Comparison of ENCODE assay signal across 23 cellular contexts in the genomic region with DNA sequence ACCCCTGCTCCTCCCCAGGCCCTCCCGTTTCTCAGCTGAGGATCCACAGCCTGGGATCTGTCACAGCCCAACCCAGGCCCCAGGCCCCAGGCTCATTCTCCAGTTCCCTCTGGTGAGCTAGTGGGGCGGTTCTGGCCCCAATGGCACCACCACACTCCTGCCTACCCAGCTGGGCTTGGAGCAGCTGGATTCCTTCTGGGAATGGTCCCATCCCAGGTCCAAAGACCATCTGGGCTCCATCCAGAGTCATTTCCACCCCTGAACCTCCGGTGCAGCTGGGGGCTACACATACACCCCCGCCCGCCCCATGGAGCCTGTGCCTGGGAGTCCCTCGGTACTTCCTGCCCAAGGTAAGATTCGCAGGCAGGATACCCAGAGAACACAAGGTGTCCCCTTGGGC. TPM values are rescaled to one million over a fixed set of nuclear protein-coding genes. Genes with fewer than 3 reads are reported as not detected.
"Had no signal": no experiment of that assay in that cellular context is flagged by ENCODE, and none has a peak within 500 bp of the region (broad histone marks: within the 10 kb centered on the region; RNA-seq: fewer than 3 reads in every experiment).

No MANE protein-coding gene starts in this region.

- H3K9me3 Mint-ChIP-seq: activated CD4-positive, alpha-beta T cell treated with anti-CD3 and anti-CD28 coated beads, Interleukin-2, amount 10 ng/mL, durations not matched to agents 7 days and 5 days; activated naive CD4-positive, alpha-beta T cell treated with anti-CD3 and anti-CD28 coated beads, Interleukin-2, amount 50 U/mL, for 24 hours; central memory CD8-positive, alpha-beta T cell; natural killer cell treated with Interleukin-12 subunit alpha and Interleukin-12 subunit beta and Interleukin-15 and Interleukin-18, amount 100 ng/mL, for 72 hours had no signal

- ATAC-seq: activated naive CD8-positive, alpha-beta T cell treated with anti-CD3 and anti-CD28 coated beads, Interleukin-2, amount 50 U/mL, for 24 hours; left colon had no signal

- H3K27ac ChIP-seq: epithelial cell of prostate, esophagus squamous epithelium, hepatocyte, neutrophil, testis, transverse colon had no signal

- H3K27me3 Mint-ChIP-seq: activated naive CD4-positive, alpha-beta T cell treated with anti-CD3 and anti-CD28 coated beads, Interleukin-2, amount 50 U/mL, for 24 hours had no signal

- H3K4me1 Mint-ChIP-seq: activated CD4-positive, alpha-beta memory T cell treated with anti-CD3 and anti-CD28 coated beads, Interleukin-2, amount 10 ng/mL, durations not matched to agents 7 days and 5 days; activated CD4-positive, alpha-beta T cell treated with anti-CD3 and anti-CD28 coated beads, Interleukin-2, amount 10 ng/mL, durations not matched to agents 7 days and 5 days; activated naive CD4-positive, alpha-beta T cell treated with anti-CD3 and anti-CD28 coated beads, Interleukin-2, amount 50 U/mL, for 24 hours; activated naive CD8-positive, alpha-beta T cell treated with anti-CD3 and anti-CD28 coated beads, Interleukin-2, amount 50 U/mL, for 24 hours; central memory CD8-positive, alpha-beta T cell had no signal

- DNase-seq: activated CD4-positive, alpha-beta memory T cell treated with anti-CD3 and anti-CD28 coated beads, Interleukin-2, amount 10 ng/mL, durations not matched to agents 7 days and 5 days; activated CD4-positive, alpha-beta T cell treated with anti-CD3 and anti-CD28 coated beads for 1 hour; activated CD4-positive, alpha-beta T cell treated with anti-CD3 and anti-CD28 coated beads, Interleukin-2, amount 10 ng/mL, durations not matched to agents 7 days and 5 days; activated CD8-positive, alpha-beta memory T cell treated with anti-CD3 and anti-CD28 coated beads, Interleukin-2, amount 50 U/mL, for 48 hours; activated naive CD8-positive, alpha-beta T cell treated with anti-CD3 and anti-CD28 coated beads, Interleukin-2, amount 50 U/mL, for 24 hours; activated T-cell treated with anti-CD3 and anti-CD28 coated beads, Interleukin-2, amount 50 U/mL, for 24 hours; effector CD4-positive, alpha-beta T cell; esophagus squamous epithelium; foreskin melanocyte; left colon; stimulated activated CD4-positive, alpha-beta T cell treated with anti-CD3 and anti-CD28 coated beads, Interleukin-15, amount 100 ng/mL, for 24 hours; stimulated activated CD4-positive, alpha-beta T cell treated with anti-CD3 and anti-CD28 coated beads, Interleukin-2, amount 100 ng/mL, for 24 hours; stimulated activated naive CD4-positive, alpha-beta T cell treated with Interleukin-2 at 50 U/mL for 16 hours; T-helper 2 cell; testis; transverse colon had no signal

- H3K27ac Mint-ChIP-seq: activated CD4-positive, alpha-beta memory T cell treated with anti-CD3 and anti-CD28 coated beads, Interleukin-2, amount 10 ng/mL, durations not matched to agents 7 days and 5 days; activated CD4-positive, alpha-beta T cell treated with anti-CD3 and anti-CD28 coated beads, Interleukin-2, amount 10 ng/mL, durations not matched to agents 7 days and 5 days; activated naive CD4-positive, alpha-beta T cell treated with anti-CD3 and anti-CD28 coated beads, Interleukin-2, amount 50 U/mL, for 24 hours; activated naive CD8-positive, alpha-beta T cell treated with anti-CD3 and anti-CD28 coated beads, Interleukin-2, amount 50 U/mL, for 24 hours; activated T-cell treated with anti-CD3 and anti-CD28 coated beads, Interleukin-2, amount 50 U/mL, for 24 hours; natural killer cell treated with Interleukin-12 subunit alpha and Interleukin-12 subunit beta and Interleukin-15 and Interleukin-18, amount 100 ng/mL, for 72 hours had no signal

- H3K27me3 ChIP-seq: hepatocyte, testis had no signal

- H3K4me3 Mint-ChIP-seq: activated CD4-positive, alpha-beta memory T cell treated with anti-CD3 and anti-CD28 coated beads, Interleukin-2, amount 10 ng/mL, durations not matched to agents 7 days and 5 days; activated CD4-positive, alpha-beta T cell treated with anti-CD3 and anti-CD28 coated beads, Interleukin-2, amount 10 ng/mL, durations not matched to agents 7 days and 5 days; activated naive CD4-positive, alpha-beta T cell treated with anti-CD3 and anti-CD28 coated beads, Interleukin-2, amount 50 U/mL, for 24 hours; activated naive CD8-positive, alpha-beta T cell treated with anti-CD3 and anti-CD28 coated beads, Interleukin-2, amount 50 U/mL, for 24 hours; activated T-cell treated with anti-CD3 and anti-CD28 coated beads, Interleukin-2, amount 50 U/mL, for 24 hours; central memory CD8-positive, alpha-beta T cell; natural killer cell treated with Interleukin-12 subunit alpha and Interleukin-12 subunit beta and Interleukin-15 and Interleukin-18, amount 100 ng/mL, for 72 hours had no signal

- H3K36me3 ChIP-seq: esophagus squamous epithelium, neutrophil, transverse colon had no signal

- H3K4me3 ChIP-seq: esophagus squamous epithelium, hepatocyte, smooth muscle cell, testis, transverse colon had no signal

- H3K4me1 ChIP-seq: testis, transverse colon had no signal

- H3K36me3 Mint-ChIP-seq: activated naive CD4-positive, alpha-beta T cell treated with anti-CD3 and anti-CD28 coated beads, Interleukin-2, amount 50 U/mL, for 24 hours; natural killer cell treated with Interleukin-12 subunit alpha and Interleukin-12 subunit beta and Interleukin-15 and Interleukin-18, amount 100 ng/mL, for 72 hours had no signal

- H3K9me3 ChIP-seq: testis, transverse colon had no signal

RNA-seq across cellular contexts. Expression of a gene that starts 35.5 kb away (rescaled TPM):
- total RNA-seq: natural killer cell treated with Interleukin-12 subunit alpha and Interleukin-12 subunit beta and Interleukin-15 and Interleukin-18, amount 100 ng/mL, for 72 hours had no signal
